8 cellular contexts compared by ENCODE assay signal in genomic region chr6:37258716-37259115, GRCh38. TPM values are rescaled to one million over a fixed set of nuclear protein-coding genes. Genes with fewer than 3 reads are reported as not detected.
DNase-seq lines count a peak whose midpoint lies in the region; ATAC-seq, FAIRE-seq and TF ChIP-seq lines count a peak whose summit lies in the region.

No MANE protein-coding gene starts in this region.

- POLR2A ChIA-PET in K562 (lab: Yijun Ruan, JAX): interaction anchor here (0.6 to 2.4 kb wide), 9 partner anchors 9 to 281 kb away, joined by 3 to 14 read pairs (median 4); no protein-coding TSS in a partner anchor

- H3K4me3 ChIP-seq in K562: peak overlapping the region; percentile 91
- H3K4me3 ChIP-seq in lower lobe of right lung: peak overlapping the region; percentile 84

- H3K27ac Mint-ChIP-seq in activated naive CD4-positive, alpha-beta T cell treated with anti-CD3 and anti-CD28 coated beads, Interleukin-2, amount 10 ng/mL, durations not matched to agents 7 days and 5 days: peak overlapping the region; percentile 89
- peak overlapping the region; percentile 35 for H3K27ac Mint-ChIP-seq in type B pancreatic cell

- H3K9me3 ChIP-seq in K562 (replicated peaks; ENCODE audit: control insufficient read depth, insufficient read depth, low read depth, low read length) (no peaks in the 10 kb centered on the region), lower lobe of right lung (no peaks in the 10 kb centered on the region)

- H3K4me1 Mint-ChIP-seq in activated naive CD4-positive, alpha-beta T cell treated with anti-CD3 and anti-CD28 coated beads, Interleukin-2, amount 10 ng/mL, durations not matched to agents 7 days and 5 days: peaks cover 58% of the 10 kb centered on the region
- peaks cover 26% of the 10 kb centered on the region for H3K4me1 Mint-ChIP-seq in type B pancreatic cell (ENCODE audit: unreplicated experiment)

- peak overlapping the region; percentile 91 for H3K4me3 Mint-ChIP-seq in activated naive CD4-positive, alpha-beta T cell treated with anti-CD3 and anti-CD28 coated beads, Interleukin-2, amount 10 ng/mL, durations not matched to agents 7 days and 5 days
- peak overlapping the region; percentile 96 for H3K4me3 Mint-ChIP-seq in type B pancreatic cell

- CTCF ChIA-PET in activated naive CD4-positive, alpha-beta T cell treated with anti-CD3 and anti-CD28 coated beads, Interleukin-2, amount 10 ng/mL, durations not matched to agents 7 days and 5 days (lab: Charles Lee): interaction anchor here (0.8 to 1.1 kb wide), 3 partner anchors 46 to 58 kb away, joined by 3 to 4 read pairs (median 3); no protein-coding TSS in a partner anchor
- CTCF ChIA-PET in K562 (lab: Yijun Ruan, JAX; ENCODE audit: low intra/inter-chr PET ratio): interaction anchor here (0.9 to 1.3 kb wide), 2 partner anchors 86 to 241 kb away, joined by 3 to 5 read pairs; no protein-coding TSS in a partner anchor

- TF ChIP-seq POLR2A in K562 (conservative IDR thresholded peaks at IDR 0.05): no peak

- H3K4me2 ChIP-seq in K562 (ENCODE audit: insufficient read depth, low read length): peak overlapping the region; percentile 97

- BruUV-seq in K562 (replicated peaks; lab: Mats Ljungman, UMichigan): no TSS peak

- H3K27me3 ChIP-seq in K562 (ENCODE audit: control insufficient read depth in 2 of 2, insufficient read depth in 2 of 2, low read length in 2 of 2): no peaks in the 10 kb centered on the region
- H3K27me3 ChIP-seq in lower lobe of right lung (ENCODE audit: low read depth): no peaks in the 10 kb centered on the region

- no peak for ATAC-seq in K562
- no peak for ATAC-seq in lower lobe of right lung
- no peak for ATAC-seq in HG02798 (IDR thresholded peaks at IDR 0.05; ENCODE audit: poor library complexity, unreplicated experiment)
- ATAC-seq in GM21786 (IDR thresholded peaks at IDR 0.05; ENCODE audit: unreplicated experiment): no peak

- H3K36me3 Mint-ChIP-seq in activated naive CD4-positive, alpha-beta T cell treated with anti-CD3 and anti-CD28 coated beads, Interleukin-2, amount 10 ng/mL, durations not matched to agents 7 days and 5 days: peaks cover 33% of the 10 kb centered on the region
- H3K36me3 Mint-ChIP-seq in type B pancreatic cell: peaks cover 4% of the 10 kb centered on the region

- peak overlapping the region; percentile 94 to 97; a peak in 3 of 4 replicates for H3K9ac ChIP-seq in K562 (ENCODE audit: insufficient read depth in 1 of 2, low read depth in 2 of 2, low read length in 2 of 2)

- no peak for DNase-seq in activated naive CD4-positive, alpha-beta T cell treated with anti-CD3 and anti-CD28 coated beads, Interleukin-2, amount 10 ng/mL, durations not matched to agents 7 days and 5 days
- DNase-seq in activated naive CD4-positive, alpha-beta T cell treated with anti-CD3 and anti-CD28 coated beads, Interleukin-2, amount 50 U/mL, for 16 hours: no peak
- DNase-seq in K562 (ENCODE audit: extremely low read depth in 1 of 4, low spot score in 3 of 4) (no peak), lower lobe of right lung (no peak), type B pancreatic cell (ENCODE audit: extremely low spot score, unreplicated experiment) (no peak)
- no peak for DNase-seq in stimulated activated CD4-positive, alpha-beta T cell treated with anti-CD3 and anti-CD28 coated beads, Interleukin-15, amount 100 ng/mL, for 24 hours

- H3K27me3 Mint-ChIP-seq in activated naive CD4-positive, alpha-beta T cell treated with anti-CD3 and anti-CD28 coated beads, Interleukin-2, amount 10 ng/mL, durations not matched to agents 7 days and 5 days: no peaks in the 10 kb centered on the region
- H3K27me3 Mint-ChIP-seq in type B pancreatic cell: no peaks in the 10 kb centered on the region

- WGBS in K562 (ENCODE audit: insufficient coverage, low coverage, missing lambda C conversion rate): 2% methylated on average over 3 of the region's 3 CpGs

- peak overlapping the region; percentile 92 for H2AFZ ChIP-seq in K562 (ENCODE audit: low read depth, low read length)

- in situ Hi-C loops in K562 (cut with MboI): no loop called here

- TF ChIP-seq CTCF in K562 (IDR thresholded peaks at IDR 0.05 in 2 of 3, conservative IDR thresholded peaks at IDR 0.05 in 1 of 3; ENCODE audit: insufficient read depth in 2 of 3, low read depth in 1 of 3, low read length in 3 of 3) (no peak), lower lobe of right lung (IDR thresholded peaks at IDR 0.05) (no peak), type B pancreatic cell (conservative IDR thresholded peaks at IDR 0.05) (no peak)

- intact Hi-C loops in K562 (cut with micrococcal nuclease): loop anchor here (2.0 to 5.0 kb wide), 2 partner anchors 36 to 86 kb away; partner anchors contain the start of gene PIM1
- intact Hi-C loops in lower lobe of right lung (cut with DNase I): no loop called here

- no peak for FAIRE-seq in K562 (lab: Jason Lieb, UNC)

- peaks cover 6% of the 10 kb centered on the region; the same call in 1 of the 2 replicates for H4K20me1 ChIP-seq in K562 (replicated peaks; ENCODE audit: control insufficient read depth, insufficient read depth, low read length)

- TF ChIP-seq RAD21 in K562 (CRISPR knock-in tag; conservative IDR thresholded peaks at IDR 0.05 in 1 of 2, IDR thresholded peaks at IDR 0.05 in 1 of 2): no peak

- H3K36me3 ChIP-seq in K562 (ENCODE audit: control insufficient read depth, insufficient read depth, low read length) (peaks cover 14% of the 10 kb centered on the region; the same call in 1 of the 3 replicates), lower lobe of right lung (no peaks in the 10 kb centered on the region)

- H3K9me3 Mint-ChIP-seq in activated naive CD4-positive, alpha-beta T cell treated with anti-CD3 and anti-CD28 coated beads, Interleukin-2, amount 10 ng/mL, durations not matched to agents 7 days and 5 days: no peaks in the 10 kb centered on the region
- no peaks in the 10 kb centered on the region for H3K9me3 Mint-ChIP-seq in type B pancreatic cell

- no peaks in the 10 kb centered on the region for H3K9me1 ChIP-seq in K562 (ENCODE audit: control insufficient read depth, insufficient read depth, low read length)

- H3K27ac ChIP-seq in K562 (ENCODE audit: extremely low read depth, low read depth, low read length) (peak overlapping the region; percentile 94), lower lobe of right lung (peak overlapping the region; percentile 94)

- no peak for TF ChIP-seq EP300 in K562 (IDR thresholded peaks at IDR 0.05; ENCODE audit: low read length)

- H3K4me1 ChIP-seq in K562 (replicated peaks in 1 of 2; ENCODE audit: control insufficient read depth in 2 of 2, insufficient read depth in 2 of 2, low read length in 2 of 2) (peaks cover 7 to 14% of the 10 kb centered on the region in 2 experiments; a peak in 4 of 5 replicates), lower lobe of right lung (peaks cover 25% of the 10 kb centered on the region)

- H3K79me2 ChIP-seq in K562 (ENCODE audit: control insufficient read depth, insufficient read depth, low read length): peaks cover 58% of the 10 kb centered on the region

TF ChIP-seq in K562, 482 proteins besides CTCF, POLR2A, EP300 and RAD21 (continues in another document):
- no peak for TF ChIP-seq CEBPG (CRISPR knock-in tag; IDR thresholded peaks at IDR 0.05)
- 0 out of 4 replicates have a peak, but pooled peaks of 1 of the 2 experiments have one; percentile 33 for TF ChIP-seq CEBPG (tag; conservative IDR thresholded peaks at IDR 0.05 in 1 of 2, IDR thresholded peaks at IDR 0.05 in 1 of 2)
- TF ChIP-seq RBM25 (IDR thresholded peaks at IDR 0.05; ENCODE audit: low read depth, low read length, severe bottlenecking): peak; percentile 35
- TF ChIP-seq ZNF445 (CRISPR knock-in tag; IDR thresholded peaks at IDR 0.05; ENCODE audit: low read depth): no peak

RNA-seq across cellular contexts. Expression of gene TMEM217, which starts 0.8 kb away (rescaled TPM):
- 9.2 and 9.3 TPM in 2 replicates for total RNA-seq in K562 (2011; cell fraction: chromatin; rRNA removed; ENCODE audit: low replicate concordance)
- 6.8 and 8.0 TPM in 2 replicates for total RNA-seq in K562 (2011; cell fraction: nucleolus; rRNA removed)
- 6.2 and 9.8 TPM in 2 replicates for total RNA-seq in K562 (2011; cell fraction: nucleoplasm; rRNA removed)
- 1.3 and 1.5 TPM in 2 replicates for total RNA-seq in K562 (2014; rRNA removed)
- 1.6 and 2.4 TPM in 2 replicates for total RNA-seq in K562 (2014; rRNA removed; fragmentation: Illumina TruSeq; extraction: Trizol)
- 3.3 and 4.0 TPM in 2 replicates for total RNA-seq in K562 (2015; rRNA removed; fragmentation: Illumina TruSeq; extraction: Trizol)
- total RNA-seq in K562 (2021): 1.9 and 2.0 TPM in 2 replicates
- polyA plus RNA-seq in K562 (2011; rRNA removed): 5.0 and 8.0 TPM in 2 replicates
- polyA plus RNA-seq in K562 (2011; cell fraction: cytosol; rRNA removed): 3.3 and 5.8 TPM in 2 replicates
- polyA plus RNA-seq in K562 (2011; cell fraction: nucleus; rRNA removed): 3.6 and 5.0 TPM in 2 replicates
- polyA plus RNA-seq in K562 (2012): 3.2 and 3.5 TPM in 2 replicates
- 1.9 and 2.3 TPM in 2 replicates for polyA plus RNA-seq in K562 (2014; fragmentation: Illumina TruSeq; extraction: Trizol)
- 1 to 10 TPM; 1.8 to 1.9 TPM for polyA plus RNA-seq in K562 (2014; fragmentation: Nextera tagmentation; extraction: Ambion mirVana)
- polyA plus RNA-seq in K562 (2014; rRNA removed): 2.8 and 3.5 TPM in 2 replicates
- polyA minus RNA-seq in K562 (2011; rRNA and poly(A)+ RNA removed): 3.4 and 4.8 TPM in 2 replicates
- polyA minus RNA-seq in K562 (2011; cell fraction: cytosol; rRNA and poly(A)+ RNA removed): 1.5 and 3.3 TPM in 2 replicates
- 2.0 and 2.4 TPM in 2 replicates for polyA minus RNA-seq in K562 (2011; cell fraction: nucleus; rRNA and poly(A)+ RNA removed)
- 1.1 TPM for total RNA-seq in lower lobe of right lung
- 1.1 and 1.3 TPM in 2 replicates for total RNA-seq in type B pancreatic cell (ENCODE audit: low replicate concordance)

RNA-seq across cellular contexts. Expression of gene TBC1D22B, which starts 1.1 kb away (rescaled TPM):
- 32.9 and 35.9 TPM in 2 replicates for total RNA-seq in K562 (2011; cell fraction: chromatin; rRNA removed; ENCODE audit: low replicate concordance)
- 16.1 and 18.0 TPM in 2 replicates for total RNA-seq in K562 (2011; cell fraction: nucleolus; rRNA removed)
- 22.4 and 25.4 TPM in 2 replicates for total RNA-seq in K562 (2011; cell fraction: nucleoplasm; rRNA removed)
- 10.9 and 13.0 TPM in 2 replicates for total RNA-seq in K562 (2014; rRNA removed)
- 13.5 and 13.9 TPM in 2 replicates for total RNA-seq in K562 (2014; rRNA removed; fragmentation: Illumina TruSeq; extraction: Trizol)
- 12.3 and 13.1 TPM in 2 replicates for total RNA-seq in K562 (2015; rRNA removed; fragmentation: Illumina TruSeq; extraction: Trizol)
- total RNA-seq in K562 (2021): 16.1 and 17.2 TPM in 2 replicates
- polyA plus RNA-seq in K562 (2011; rRNA removed): 14.0 and 15.3 TPM in 2 replicates
- 11.5 and 14.7 TPM in 2 replicates for polyA plus RNA-seq in K562 (2011; cell fraction: cytosol; rRNA removed)
- polyA plus RNA-seq in K562 (2011; cell fraction: nucleus; rRNA removed): 22.4 and 24.0 TPM in 2 replicates
- 12.9 and 19.1 TPM in 2 replicates for polyA plus RNA-seq in K562 (2012)
- 21.7 and 24.2 TPM in 2 replicates for polyA plus RNA-seq in K562 (2014; fragmentation: Illumina TruSeq; extraction: Trizol)
- polyA plus RNA-seq in K562 (2014; fragmentation: Nextera tagmentation; extraction: Ambion mirVana): 1 to 10 TPM; 4.8 to 6.4 TPM
- polyA plus RNA-seq in K562 (2014; rRNA removed): 14.0 and 14.5 TPM in 2 replicates
- polyA minus RNA-seq in K562 (2011; rRNA and poly(A)+ RNA removed): 10.0 and 11.0 TPM in 2 replicates
- 6.8 and 8.6 TPM in 2 replicates for polyA minus RNA-seq in K562 (2011; cell fraction: cytosol; rRNA and poly(A)+ RNA removed)
- polyA minus RNA-seq in K562 (2011; cell fraction: nucleus; rRNA and poly(A)+ RNA removed): 11.8 and 14.1 TPM in 2 replicates
- 11.5 TPM for total RNA-seq in lower lobe of right lung
- total RNA-seq in type B pancreatic cell (ENCODE audit: low replicate concordance): 13.6 and 14.1 TPM in 2 replicates
